ENCODE assay signal across 1 cellular context in the genomic region with DNA sequence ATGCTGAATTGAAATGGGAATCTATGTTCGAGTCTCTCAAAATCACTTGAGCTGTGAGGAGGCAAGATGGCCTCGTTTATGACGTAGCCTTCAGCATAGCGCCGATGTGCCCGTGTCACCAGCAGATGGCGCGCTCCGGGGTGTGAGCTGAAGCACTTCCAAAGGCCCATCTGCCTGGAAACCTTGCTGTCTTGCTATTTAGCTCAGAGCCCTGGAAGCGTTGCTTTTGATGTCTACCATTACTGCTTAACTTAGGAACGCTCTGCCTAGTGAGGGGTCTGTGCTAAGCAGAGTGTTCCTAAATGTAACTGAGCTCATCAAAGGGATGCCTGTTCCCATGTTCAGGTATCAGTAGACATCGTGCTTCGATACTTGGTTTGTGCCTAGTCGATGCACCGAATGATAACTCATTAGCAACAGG.
TF ChIP-seq lines count a peak whose summit lies in the region.

No MANE protein-coding gene starts in this region.

TF ChIP-seq in HepG2, 621 proteins besides CTCF, POLR2A, EP300 and RAD21 (continued from another document and continues in another):
- TF ChIP-seq, protein P1, sequence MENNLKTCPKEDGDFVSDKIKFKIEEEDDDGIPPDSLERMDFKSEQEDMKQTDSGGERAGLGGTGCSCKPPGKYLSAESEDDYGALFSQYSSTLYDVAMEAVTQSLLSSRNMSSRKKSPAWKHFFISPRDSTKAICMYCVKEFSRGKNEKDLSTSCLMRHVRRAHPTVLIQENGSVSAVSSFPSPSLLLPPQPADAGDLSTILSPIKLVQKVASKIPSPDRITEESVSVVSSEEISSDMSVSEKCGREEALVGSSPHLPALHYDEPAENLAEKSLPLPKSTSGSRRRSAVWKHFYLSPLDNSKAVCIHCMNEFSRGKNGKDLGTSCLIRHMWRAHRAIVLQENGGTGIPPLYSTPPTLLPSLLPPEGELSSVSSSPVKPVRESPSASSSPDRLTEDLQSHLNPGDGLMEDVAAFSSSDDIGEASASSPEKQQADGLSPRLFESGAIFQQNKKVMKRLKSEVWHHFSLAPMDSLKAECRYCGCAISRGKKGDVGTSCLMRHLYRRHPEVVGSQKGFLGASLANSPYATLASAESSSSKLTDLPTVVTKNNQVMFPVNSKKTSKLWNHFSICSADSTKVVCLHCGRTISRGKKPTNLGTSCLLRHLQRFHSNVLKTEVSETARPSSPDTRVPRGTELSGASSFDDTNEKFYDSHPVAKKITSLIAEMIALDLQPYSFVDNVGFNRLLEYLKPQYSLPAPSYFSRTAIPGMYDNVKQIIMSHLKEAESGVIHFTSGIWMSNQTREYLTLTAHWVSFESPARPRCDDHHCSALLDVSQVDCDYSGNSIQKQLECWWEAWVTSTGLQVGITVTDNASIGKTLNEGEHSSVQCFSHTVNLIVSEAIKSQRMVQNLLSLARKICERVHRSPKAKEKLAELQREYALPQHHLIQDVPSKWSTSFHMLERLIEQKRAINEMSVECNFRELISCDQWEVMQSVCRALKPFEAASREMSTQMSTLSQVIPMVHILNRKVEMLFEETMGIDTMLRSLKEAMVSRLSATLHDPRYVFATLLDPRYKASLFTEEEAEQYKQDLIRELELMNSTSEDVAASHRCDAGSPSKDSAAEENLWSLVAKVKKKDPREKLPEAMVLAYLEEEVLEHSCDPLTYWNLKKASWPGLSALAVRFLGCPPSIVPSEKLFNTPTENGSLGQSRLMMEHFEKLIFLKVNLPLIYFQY (CRISPR knock-in tag; IDR thresholded peaks at IDR 0.05; ENCODE audit: borderline replicate concordance): peak; percentile 68; the same call in 1 of the 2 replicates
- TF ChIP-seq, protein P2, sequence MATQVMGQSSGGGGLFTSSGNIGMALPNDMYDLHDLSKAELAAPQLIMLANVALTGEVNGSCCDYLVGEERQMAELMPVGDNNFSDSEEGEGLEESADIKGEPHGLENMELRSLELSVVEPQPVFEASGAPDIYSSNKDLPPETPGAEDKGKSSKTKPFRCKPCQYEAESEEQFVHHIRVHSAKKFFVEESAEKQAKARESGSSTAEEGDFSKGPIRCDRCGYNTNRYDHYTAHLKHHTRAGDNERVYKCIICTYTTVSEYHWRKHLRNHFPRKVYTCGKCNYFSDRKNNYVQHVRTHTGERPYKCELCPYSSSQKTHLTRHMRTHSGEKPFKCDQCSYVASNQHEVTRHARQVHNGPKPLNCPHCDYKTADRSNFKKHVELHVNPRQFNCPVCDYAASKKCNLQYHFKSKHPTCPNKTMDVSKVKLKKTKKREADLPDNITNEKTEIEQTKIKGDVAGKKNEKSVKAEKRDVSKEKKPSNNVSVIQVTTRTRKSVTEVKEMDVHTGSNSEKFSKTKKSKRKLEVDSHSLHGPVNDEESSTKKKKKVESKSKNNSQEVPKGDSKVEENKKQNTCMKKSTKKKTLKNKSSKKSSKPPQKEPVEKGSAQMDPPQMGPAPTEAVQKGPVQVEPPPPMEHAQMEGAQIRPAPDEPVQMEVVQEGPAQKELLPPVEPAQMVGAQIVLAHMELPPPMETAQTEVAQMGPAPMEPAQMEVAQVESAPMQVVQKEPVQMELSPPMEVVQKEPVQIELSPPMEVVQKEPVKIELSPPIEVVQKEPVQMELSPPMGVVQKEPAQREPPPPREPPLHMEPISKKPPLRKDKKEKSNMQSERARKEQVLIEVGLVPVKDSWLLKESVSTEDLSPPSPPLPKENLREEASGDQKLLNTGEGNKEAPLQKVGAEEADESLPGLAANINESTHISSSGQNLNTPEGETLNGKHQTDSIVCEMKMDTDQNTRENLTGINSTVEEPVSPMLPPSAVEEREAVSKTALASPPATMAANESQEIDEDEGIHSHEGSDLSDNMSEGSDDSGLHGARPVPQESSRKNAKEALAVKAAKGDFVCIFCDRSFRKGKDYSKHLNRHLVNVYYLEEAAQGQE (IDR thresholded peaks at IDR 0.05; ENCODE audit: borderline replicate concordance in 1 of 2, low read depth in 1 of 2, low read length in 2 of 2): no peak
- TF ChIP-seq, protein P3, sequence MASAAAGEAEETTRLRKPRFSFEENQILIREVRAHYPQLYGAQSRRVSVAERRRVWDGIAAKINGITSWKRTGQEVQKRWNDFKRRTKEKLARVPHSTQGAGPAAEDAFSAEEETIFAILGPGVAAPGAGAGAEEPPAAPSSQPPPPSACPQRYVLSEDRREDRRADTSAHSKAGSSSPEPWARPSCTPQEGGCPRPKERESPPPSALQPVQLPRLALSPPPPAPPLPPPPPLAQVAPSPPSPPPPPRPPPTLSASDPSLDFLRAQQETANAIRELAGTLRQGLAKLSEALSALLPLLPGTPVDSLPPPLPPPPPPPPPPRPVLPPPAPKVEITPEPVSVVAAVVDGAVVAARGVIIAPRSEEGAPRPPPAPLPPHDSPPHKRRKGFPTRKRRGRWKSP (CRISPR knock-in tag; IDR thresholded peaks at IDR 0.05): no peak
- TF ChIP-seq ATF7 (IDR thresholded peaks at IDR 0.05) (peak; percentile 55), ATF7 (CRISPR knock-in tag; IDR thresholded peaks at IDR 0.05) (peak; percentile 80), CHD4 (IDR thresholded peaks at IDR 0.05; ENCODE audit: borderline replicate concordance, low read length) (no peak), PCBP1 (IDR thresholded peaks at IDR 0.05; ENCODE audit: borderline replicate concordance, low read depth, low read length) (no peak), ZFP82 (CRISPR knock-in tag; IDR thresholded peaks at IDR 0.05; ENCODE audit: borderline replicate concordance) (no peak), LCORL (IDR thresholded peaks at IDR 0.05) (no peak), LCORL (CRISPR knock-in tag; IDR thresholded peaks at IDR 0.05) (peak; percentile 92), HHEX (CRISPR knock-in tag; IDR thresholded peaks at IDR 0.05) (no peak), PPARG (CRISPR knock-in tag; conservative IDR thresholded peaks at IDR 0.05) (peak; percentile 53; the same call in 1 of the 2 replicates), EEA1 (CRISPR knock-in tag; IDR thresholded peaks at IDR 0.05; ENCODE audit: borderline replicate concordance) (no peak), ZNF225 (CRISPR knock-in tag; IDR thresholded peaks at IDR 0.05) (no peak), GATA4 (IDR thresholded peaks at IDR 0.05; ENCODE audit: borderline replicate concordance, low read depth) (no peak), CCDC6 (CRISPR knock-in tag; IDR thresholded peaks at IDR 0.05) (0 out of 2 replicates have a peak, but pooled peaks have one; percentile 43), PHF5A (CRISPR knock-in tag; IDR thresholded peaks at IDR 0.05; ENCODE audit: low read depth, unreplicated experiment) (no peak), ATF1 (CRISPR knock-in tag; IDR thresholded peaks at IDR 0.05) (peak; percentile 70), AHR (CRISPR knock-in tag; IDR thresholded peaks at IDR 0.05) (peak; percentile 85; the same call in 1 of the 2 replicates), ZNF468 (CRISPR knock-in tag; IDR thresholded peaks at IDR 0.05) (no peak), ZNF207 (IDR thresholded peaks at IDR 0.05; ENCODE audit: borderline replicate concordance) (no peak), TBL1XR1 (IDR thresholded peaks at IDR 0.05; ENCODE audit: borderline replicate concordance, low read length, partially characterized antibody) (no peak), GABPB1 (CRISPR knock-in tag; IDR thresholded peaks at IDR 0.05) (peak; percentile 27; the same call in 1 of the 2 replicates), SRF (IDR thresholded peaks at IDR 0.05; ENCODE audit: low read depth, low read length) (no peak), JARID2 (CRISPR knock-in tag; IDR thresholded peaks at IDR 0.05; ENCODE audit: insufficient replicate concordance) (no peak), ZNF501 (CRISPR knock-in tag; IDR thresholded peaks at IDR 0.05) (peak; percentile 89)
- TF ChIP-seq, protein P4, sequence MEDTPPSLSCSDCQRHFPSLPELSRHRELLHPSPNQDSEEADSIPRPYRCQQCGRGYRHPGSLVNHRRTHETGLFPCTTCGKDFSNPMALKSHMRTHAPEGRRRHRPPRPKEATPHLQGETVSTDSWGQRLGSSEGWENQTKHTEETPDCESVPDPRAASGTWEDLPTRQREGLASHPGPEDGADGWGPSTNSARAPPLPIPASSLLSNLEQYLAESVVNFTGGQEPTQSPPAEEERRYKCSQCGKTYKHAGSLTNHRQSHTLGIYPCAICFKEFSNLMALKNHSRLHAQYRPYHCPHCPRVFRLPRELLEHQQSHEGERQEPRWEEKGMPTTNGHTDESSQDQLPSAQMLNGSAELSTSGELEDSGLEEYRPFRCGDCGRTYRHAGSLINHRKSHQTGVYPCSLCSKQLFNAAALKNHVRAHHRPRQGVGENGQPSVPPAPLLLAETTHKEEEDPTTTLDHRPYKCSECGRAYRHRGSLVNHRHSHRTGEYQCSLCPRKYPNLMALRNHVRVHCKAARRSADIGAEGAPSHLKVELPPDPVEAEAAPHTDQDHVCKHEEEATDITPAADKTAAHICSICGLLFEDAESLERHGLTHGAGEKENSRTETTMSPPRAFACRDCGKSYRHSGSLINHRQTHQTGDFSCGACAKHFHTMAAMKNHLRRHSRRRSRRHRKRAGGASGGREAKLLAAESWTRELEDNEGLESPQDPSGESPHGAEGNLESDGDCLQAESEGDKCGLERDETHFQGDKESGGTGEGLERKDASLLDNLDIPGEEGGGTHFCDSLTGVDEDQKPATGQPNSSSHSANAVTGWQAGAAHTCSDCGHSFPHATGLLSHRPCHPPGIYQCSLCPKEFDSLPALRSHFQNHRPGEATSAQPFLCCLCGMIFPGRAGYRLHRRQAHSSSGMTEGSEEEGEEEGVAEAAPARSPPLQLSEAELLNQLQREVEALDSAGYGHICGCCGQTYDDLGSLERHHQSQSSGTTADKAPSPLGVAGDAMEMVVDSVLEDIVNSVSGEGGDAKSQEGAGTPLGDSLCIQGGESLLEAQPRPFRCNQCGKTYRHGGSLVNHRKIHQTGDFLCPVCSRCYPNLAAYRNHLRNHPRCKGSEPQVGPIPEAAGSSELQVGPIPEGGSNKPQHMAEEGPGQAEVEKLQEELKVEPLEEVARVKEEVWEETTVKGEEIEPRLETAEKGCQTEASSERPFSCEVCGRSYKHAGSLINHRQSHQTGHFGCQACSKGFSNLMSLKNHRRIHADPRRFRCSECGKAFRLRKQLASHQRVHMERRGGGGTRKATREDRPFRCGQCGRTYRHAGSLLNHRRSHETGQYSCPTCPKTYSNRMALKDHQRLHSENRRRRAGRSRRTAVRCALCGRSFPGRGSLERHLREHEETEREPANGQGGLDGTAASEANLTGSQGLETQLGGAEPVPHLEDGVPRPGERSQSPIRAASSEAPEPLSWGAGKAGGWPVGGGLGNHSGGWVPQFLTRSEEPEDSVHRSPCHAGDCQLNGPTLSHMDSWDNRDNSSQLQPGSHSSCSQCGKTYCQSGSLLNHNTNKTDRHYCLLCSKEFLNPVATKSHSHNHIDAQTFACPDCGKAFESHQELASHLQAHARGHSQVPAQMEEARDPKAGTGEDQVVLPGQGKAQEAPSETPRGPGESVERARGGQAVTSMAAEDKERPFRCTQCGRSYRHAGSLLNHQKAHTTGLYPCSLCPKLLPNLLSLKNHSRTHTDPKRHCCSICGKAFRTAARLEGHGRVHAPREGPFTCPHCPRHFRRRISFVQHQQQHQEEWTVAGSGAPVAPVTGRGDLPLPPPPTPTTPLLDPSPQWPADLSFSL (CRISPR knock-in tag; IDR thresholded peaks at IDR 0.05): peak; percentile 51; the same call in 1 of the 2 replicates
- TF ChIP-seq, protein P5, sequence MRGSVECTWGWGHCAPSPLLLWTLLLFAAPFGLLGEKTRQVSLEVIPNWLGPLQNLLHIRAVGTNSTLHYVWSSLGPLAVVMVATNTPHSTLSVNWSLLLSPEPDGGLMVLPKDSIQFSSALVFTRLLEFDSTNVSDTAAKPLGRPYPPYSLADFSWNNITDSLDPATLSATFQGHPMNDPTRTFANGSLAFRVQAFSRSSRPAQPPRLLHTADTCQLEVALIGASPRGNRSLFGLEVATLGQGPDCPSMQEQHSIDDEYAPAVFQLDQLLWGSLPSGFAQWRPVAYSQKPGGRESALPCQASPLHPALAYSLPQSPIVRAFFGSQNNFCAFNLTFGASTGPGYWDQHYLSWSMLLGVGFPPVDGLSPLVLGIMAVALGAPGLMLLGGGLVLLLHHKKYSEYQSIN (CRISPR knock-in tag; IDR thresholded peaks at IDR 0.05; ENCODE audit: borderline replicate concordance): no peak
- TF ChIP-seq, protein P6, sequence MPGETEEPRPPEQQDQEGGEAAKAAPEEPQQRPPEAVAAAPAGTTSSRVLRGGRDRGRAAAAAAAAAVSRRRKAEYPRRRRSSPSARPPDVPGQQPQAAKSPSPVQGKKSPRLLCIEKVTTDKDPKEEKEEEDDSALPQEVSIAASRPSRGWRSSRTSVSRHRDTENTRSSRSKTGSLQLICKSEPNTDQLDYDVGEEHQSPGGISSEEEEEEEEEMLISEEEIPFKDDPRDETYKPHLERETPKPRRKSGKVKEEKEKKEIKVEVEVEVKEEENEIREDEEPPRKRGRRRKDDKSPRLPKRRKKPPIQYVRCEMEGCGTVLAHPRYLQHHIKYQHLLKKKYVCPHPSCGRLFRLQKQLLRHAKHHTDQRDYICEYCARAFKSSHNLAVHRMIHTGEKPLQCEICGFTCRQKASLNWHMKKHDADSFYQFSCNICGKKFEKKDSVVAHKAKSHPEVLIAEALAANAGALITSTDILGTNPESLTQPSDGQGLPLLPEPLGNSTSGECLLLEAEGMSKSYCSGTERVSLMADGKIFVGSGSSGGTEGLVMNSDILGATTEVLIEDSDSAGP (CRISPR knock-in tag; IDR thresholded peaks at IDR 0.05; ENCODE audit: borderline replicate concordance): peak; percentile 65; the same call in 1 of the 2 replicates
- TF ChIP-seq, protein P7, sequence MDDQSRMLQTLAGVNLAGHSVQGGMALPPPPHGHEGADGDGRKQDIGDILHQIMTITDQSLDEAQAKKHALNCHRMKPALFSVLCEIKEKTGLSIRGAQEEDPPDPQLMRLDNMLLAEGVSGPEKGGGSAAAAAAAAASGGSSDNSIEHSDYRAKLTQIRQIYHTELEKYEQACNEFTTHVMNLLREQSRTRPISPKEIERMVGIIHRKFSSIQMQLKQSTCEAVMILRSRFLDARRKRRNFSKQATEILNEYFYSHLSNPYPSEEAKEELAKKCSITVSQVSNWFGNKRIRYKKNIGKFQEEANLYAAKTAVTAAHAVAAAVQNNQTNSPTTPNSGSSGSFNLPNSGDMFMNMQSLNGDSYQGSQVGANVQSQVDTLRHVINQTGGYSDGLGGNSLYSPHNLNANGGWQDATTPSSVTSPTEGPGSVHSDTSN (CRISPR knock-in tag; IDR thresholded peaks at IDR 0.05; ENCODE audit: borderline replicate concordance): no peak
- TF ChIP-seq, protein P8, sequence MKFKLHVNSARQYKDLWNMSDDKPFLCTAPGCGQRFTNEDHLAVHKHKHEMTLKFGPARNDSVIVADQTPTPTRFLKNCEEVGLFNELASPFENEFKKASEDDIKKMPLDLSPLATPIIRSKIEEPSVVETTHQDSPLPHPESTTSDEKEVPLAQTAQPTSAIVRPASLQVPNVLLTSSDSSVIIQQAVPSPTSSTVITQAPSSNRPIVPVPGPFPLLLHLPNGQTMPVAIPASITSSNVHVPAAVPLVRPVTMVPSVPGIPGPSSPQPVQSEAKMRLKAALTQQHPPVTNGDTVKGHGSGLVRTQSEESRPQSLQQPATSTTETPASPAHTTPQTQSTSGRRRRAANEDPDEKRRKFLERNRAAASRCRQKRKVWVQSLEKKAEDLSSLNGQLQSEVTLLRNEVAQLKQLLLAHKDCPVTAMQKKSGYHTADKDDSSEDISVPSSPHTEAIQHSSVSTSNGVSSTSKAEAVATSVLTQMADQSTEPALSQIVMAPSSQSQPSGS (CRISPR knock-in tag; IDR thresholded peaks at IDR 0.05): peak; percentile 96
- TF ChIP-seq, protein P9, sequence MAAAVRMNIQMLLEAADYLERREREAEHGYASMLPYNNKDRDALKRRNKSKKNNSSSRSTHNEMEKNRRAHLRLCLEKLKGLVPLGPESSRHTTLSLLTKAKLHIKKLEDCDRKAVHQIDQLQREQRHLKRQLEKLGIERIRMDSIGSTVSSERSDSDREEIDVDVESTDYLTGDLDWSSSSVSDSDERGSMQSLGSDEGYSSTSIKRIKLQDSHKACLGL (CRISPR knock-in tag; IDR thresholded peaks at IDR 0.05): no peak
